1 cellular context compared by ENCODE assay signal in the genomic region with DNA sequence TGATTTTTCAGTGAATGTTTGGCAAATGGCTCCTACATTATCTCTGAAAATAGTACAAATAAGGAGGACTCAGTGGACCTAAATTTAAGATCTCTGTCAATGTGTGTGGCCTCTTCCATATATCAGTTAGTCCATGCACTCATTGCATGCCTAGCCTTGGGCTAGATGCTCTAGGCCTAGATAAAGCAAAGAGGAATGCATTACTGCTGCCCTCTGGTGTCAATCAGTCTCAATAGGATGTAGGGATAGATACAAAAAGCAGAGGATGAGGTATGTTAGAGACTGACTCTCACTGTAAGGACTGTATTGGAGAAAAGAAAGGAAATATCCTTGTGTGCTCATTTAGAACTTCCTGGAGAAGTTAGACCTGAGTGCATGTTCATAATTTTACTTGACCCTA.
TF ChIP-seq lines count a peak whose summit lies in the region.

No MANE protein-coding gene starts in this region.

TF ChIP-seq in WTC11, 78 proteins besides CTCF, POLR2A, EP300 and RAD21 (continued from another document):
- TF ChIP-seq, protein P1, sequence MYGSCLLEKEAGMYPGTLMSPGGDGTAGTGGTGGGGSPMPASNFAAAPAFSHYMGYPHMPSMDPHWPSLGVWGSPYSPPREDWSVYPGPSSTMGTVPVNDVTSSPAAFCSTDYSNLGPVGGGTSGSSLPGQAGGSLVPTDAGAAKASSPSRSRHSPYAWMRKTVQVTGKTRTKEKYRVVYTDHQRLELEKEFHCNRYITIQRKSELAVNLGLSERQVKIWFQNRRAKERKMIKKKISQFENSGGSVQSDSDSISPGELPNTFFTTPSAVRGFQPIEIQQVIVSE (CRISPR knock-in tag; IDR thresholded peaks at IDR 0.05; ENCODE audit: borderline replicate concordance): no peak
- TF ChIP-seq, protein P2, sequence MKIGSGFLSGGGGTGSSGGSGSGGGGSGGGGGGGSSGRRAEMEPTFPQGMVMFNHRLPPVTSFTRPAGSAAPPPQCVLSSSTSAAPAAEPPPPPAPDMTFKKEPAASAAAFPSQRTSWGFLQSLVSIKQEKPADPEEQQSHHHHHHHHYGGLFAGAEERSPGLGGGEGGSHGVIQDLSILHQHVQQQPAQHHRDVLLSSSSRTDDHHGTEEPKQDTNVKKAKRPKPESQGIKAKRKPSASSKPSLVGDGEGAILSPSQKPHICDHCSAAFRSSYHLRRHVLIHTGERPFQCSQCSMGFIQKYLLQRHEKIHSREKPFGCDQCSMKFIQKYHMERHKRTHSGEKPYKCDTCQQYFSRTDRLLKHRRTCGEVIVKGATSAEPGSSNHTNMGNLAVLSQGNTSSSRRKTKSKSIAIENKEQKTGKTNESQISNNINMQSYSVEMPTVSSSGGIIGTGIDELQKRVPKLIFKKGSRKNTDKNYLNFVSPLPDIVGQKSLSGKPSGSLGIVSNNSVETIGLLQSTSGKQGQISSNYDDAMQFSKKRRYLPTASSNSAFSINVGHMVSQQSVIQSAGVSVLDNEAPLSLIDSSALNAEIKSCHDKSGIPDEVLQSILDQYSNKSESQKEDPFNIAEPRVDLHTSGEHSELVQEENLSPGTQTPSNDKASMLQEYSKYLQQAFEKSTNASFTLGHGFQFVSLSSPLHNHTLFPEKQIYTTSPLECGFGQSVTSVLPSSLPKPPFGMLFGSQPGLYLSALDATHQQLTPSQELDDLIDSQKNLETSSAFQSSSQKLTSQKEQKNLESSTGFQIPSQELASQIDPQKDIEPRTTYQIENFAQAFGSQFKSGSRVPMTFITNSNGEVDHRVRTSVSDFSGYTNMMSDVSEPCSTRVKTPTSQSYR (CRISPR knock-in tag; IDR thresholded peaks at IDR 0.05): no peak
- TF ChIP-seq SOX15 (CRISPR knock-in tag; IDR thresholded peaks at IDR 0.05): no peak
- TF ChIP-seq, protein P3, sequence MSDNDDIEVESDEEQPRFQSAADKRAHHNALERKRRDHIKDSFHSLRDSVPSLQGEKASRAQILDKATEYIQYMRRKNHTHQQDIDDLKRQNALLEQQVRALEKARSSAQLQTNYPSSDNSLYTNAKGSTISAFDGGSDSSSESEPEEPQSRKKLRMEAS (CRISPR knock-in tag; IDR thresholded peaks at IDR 0.05): no peak
- TF ChIP-seq RELA (CRISPR knock-in tag; IDR thresholded peaks at IDR 0.05; ENCODE audit: borderline replicate concordance): no peak
- no peak for TF ChIP-seq ESRRA (CRISPR knock-in tag; IDR thresholded peaks at IDR 0.05; ENCODE audit: borderline replicate concordance)
